ENCODE assay signal across 25 cellular contexts in the genomic region with DNA sequence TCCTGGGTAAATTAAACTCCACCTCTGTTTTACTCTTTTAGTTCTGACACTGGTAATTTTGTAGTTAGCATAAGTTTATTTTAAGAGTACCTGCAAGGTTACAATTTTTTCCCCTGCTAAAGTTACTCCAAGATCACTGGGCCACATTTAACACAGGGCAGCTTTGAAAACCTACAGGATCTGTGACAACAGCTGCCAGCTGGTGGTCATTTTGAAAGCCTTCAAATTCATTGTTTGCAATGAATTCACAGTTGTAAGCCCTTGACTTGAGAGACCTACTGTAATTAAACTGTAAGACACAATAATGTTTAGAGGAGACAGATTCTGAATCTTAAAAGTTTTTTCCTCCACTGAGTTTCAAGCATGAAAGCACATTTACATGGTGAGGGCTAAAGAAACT.
DNase-seq lines count a peak whose midpoint lies in the region; ATAC-seq and TF ChIP-seq lines count a peak whose summit lies in the region.
"Had no signal": no experiment of that assay in that cellular context is flagged by ENCODE, and none has a peak within 500 bp of the region (broad histone marks: within the 10 kb centered on the region; RNA-seq: fewer than 3 reads in every experiment).

No MANE protein-coding gene starts in this region.

- H3K79me2 ChIP-seq in GM23338 (replicated peaks; ENCODE audit: insufficient read depth) (no peaks in the 10 kb centered on the region), mesendoderm (ENCODE audit: control insufficient read depth, insufficient read depth, low read length) (no peaks in the 10 kb centered on the region)

- no peaks in the 10 kb centered on the region for H4K20me1 ChIP-seq in GM23338 (replicated peaks; ENCODE audit: insufficient read depth)
- H4K20me1 ChIP-seq: BLaER1 had no signal

- H3K4me1 ChIP-seq in GM23338 (ENCODE audit: insufficient read depth) (peaks cover 16% of the 10 kb centered on the region; the same call in 1 of the 2 replicates), mesendoderm (ENCODE audit: control insufficient read depth, low read depth, low read length) (peaks cover 3% of the 10 kb centered on the region)
- H3K4me1 ChIP-seq: BLaER1, Caco-2 had no signal

- DNase-seq in G401 (ENCODE audit: low spot score) (peak; percentile 14), GM23338 (ENCODE audit: low spot score) (no peak), NCI-H2227 treated with DMSO at 0.1 percent for 48 hours (lab: John Stamatoyannopoulos, UW) (peak; percentile 23), mesendoderm (peak; percentile 61), HT-29 (ENCODE audit: low spot score) (no peak), A172 (ENCODE audit: low spot score) (no peak)
- DNase-seq: ACHN; Caco-2; CD4-positive, alpha-beta memory T cell; DMS 273 treated with DMSO at 0.1 percent for 48 hours; DMS79 treated with DMSO at 0.1 percent for 48 hours; GM23248; Karpas-422; NCI-H1436 treated with DMSO at 0.1 percent for 48 hours; NCI-H2029 treated with DMSO at 0.1 percent for 48 hours; NCI-H2171 treated with DMSO at 0.1 percent for 48 hours; NCI-H446 treated with DMSO at 0.1 percent for 48 hours; NCI-H526 treated with DMSO at 0.1 percent for 48 hours; SIG-M5; T-cell had no signal

- H3K56ac ChIP-seq in mesendoderm (ENCODE audit: low read length), result no peak overlapping the region

- no peak overlapping the region for H3K18ac ChIP-seq in mesendoderm (ENCODE audit: low read length)

- H3K4me2 ChIP-seq in GM23338 (peak overlapping the region; percentile 19; the same call in 1 of the 2 replicates), mesendoderm (ENCODE audit: low read length) (no peak overlapping the region)
- H3K4me2 ChIP-seq: BLaER1 had no signal

- H3K4me3 ChIP-seq in GM23338 (no peak overlapping the region), mesendoderm (ENCODE audit: low read length) (no peak overlapping the region)
- H3K4me3 ChIP-seq: BLaER1, GM12878, GM23248 had no signal

- H3K9me2 ChIP-seq in GM23338 (ENCODE audit: insufficient read depth), result no peaks in the 10 kb centered on the region

- no peaks in the 10 kb centered on the region for H3K36me3 Mint-ChIP-seq in GM23338 (ENCODE audit: low read depth)

- H2AK5ac ChIP-seq in mesendoderm (ENCODE audit: low read length), result no peak overlapping the region

- no peak overlapping the region for H2BK15ac ChIP-seq in mesendoderm (replicated peaks; ENCODE audit: low read depth)

- H3K23ac ChIP-seq in mesendoderm (ENCODE audit: low read length), result no peak overlapping the region

- H3K27ac ChIP-seq in GM23338 (ENCODE audit: low read depth) (no peak overlapping the region), mesendoderm (ENCODE audit: low read depth, low read length) (no peak overlapping the region)
- H3K27ac ChIP-seq: BLaER1, GM23248 had no signal

- no peak overlapping the region for H2AFZ ChIP-seq in GM23338
- H2AFZ ChIP-seq: GM23248 had no signal

- H3K79me1 ChIP-seq in mesendoderm (ENCODE audit: low read length), result no peaks in the 10 kb centered on the region

- no peak overlapping the region for H3K4me3 Mint-ChIP-seq in GM23338
- H3K4me3 Mint-ChIP-seq: CD4-positive, alpha-beta memory T cell; T-cell had no signal

- H3K9me3 Mint-ChIP-seq in GM23338, result no peaks in the 10 kb centered on the region
- H3K9me3 Mint-ChIP-seq: CD4-positive, alpha-beta memory T cell; T-cell had no signal

- no peak overlapping the region for H3K9ac ChIP-seq in mesendoderm (ENCODE audit: low read length)
- H3K9ac ChIP-seq: BLaER1, GM23248 had no signal

- H3F3A ChIP-seq in GM23338 (replicated peaks; ENCODE audit: low read depth), result no peaks in the 10 kb centered on the region

- H3K27me3 Mint-ChIP-seq in GM23338 (ENCODE audit: insufficient read depth, low read depth, poor library complexity), result peaks cover 1% of the 10 kb centered on the region
- H3K27me3 Mint-ChIP-seq: CD4-positive, alpha-beta memory T cell; T-cell had no signal

- ATAC-seq in GM23338 (peak; percentile 61), HG03159 (IDR thresholded peaks at IDR 0.05; ENCODE audit: unreplicated experiment) (no peak)
- ATAC-seq: GM12878, HCT116, Panc1, T-cell had no signal

- H3K4me1 Mint-ChIP-seq in GM23338, result peaks cover 19% of the 10 kb centered on the region; the same call in 2 of the 3 replicates
- H3K4me1 Mint-ChIP-seq: CD4-positive, alpha-beta memory T cell had no signal

- no peak overlapping the region for H4K8ac ChIP-seq in mesendoderm (ENCODE audit: low read depth, low read length)

- no peaks in the 10 kb centered on the region for H3K27me3 ChIP-seq in GM23338 (ENCODE audit: insufficient read depth)
- H3K27me3 ChIP-seq in mesendoderm (ENCODE audit: insufficient read depth, low read length, poor library complexity), result no peaks in the 10 kb centered on the region
- H3K27me3 ChIP-seq: BLaER1 had no signal

- H4K5ac ChIP-seq in mesendoderm (ENCODE audit: low read length), result no peak overlapping the region

- H2BK120ac ChIP-seq in mesendoderm (ENCODE audit: low read depth, low read length), result no peak overlapping the region

- TF ChIP-seq CTCF in GM23338 (conservative IDR thresholded peaks at IDR 0.05; ENCODE audit: low read depth in 2 of 2), result no peak

- H3K36me3 ChIP-seq in GM23338 (ENCODE audit: insufficient read depth) (no peaks in the 10 kb centered on the region), mesendoderm (ENCODE audit: control insufficient read depth, insufficient read depth, low read length) (no peaks in the 10 kb centered on the region)
- H3K36me3 ChIP-seq: BLaER1 had no signal

- H2BK5ac ChIP-seq in mesendoderm (ENCODE audit: low read length), result no peak overlapping the region

- no peak overlapping the region for H3K4ac ChIP-seq in mesendoderm (ENCODE audit: low read depth, low read length)

- in situ Hi-C loops in G401 (cut with HindIII; ENCODE audit: low sequenced_read_pairs), result no loop called here

- H3K27ac Mint-ChIP-seq in GM23338, result no peak overlapping the region
- H3K27ac Mint-ChIP-seq: CD4-positive, alpha-beta memory T cell; T-cell had no signal

TF ChIP-seq in GM23338, 12 proteins besides CTCF, POLR2A, EP300 and RAD21 (continues in another document):
- TF ChIP-seq NANOG (IDR thresholded peaks at IDR 0.05; ENCODE audit: borderline replicate concordance) (no peak), CREB1 (CRISPR knock-in tag; IDR thresholded peaks at IDR 0.05; ENCODE audit: low read depth) (no peak), ZNF331 (CRISPR knock-in tag; IDR thresholded peaks at IDR 0.05; ENCODE audit: low read depth) (no peak), POLR2AphosphoS5 (IDR thresholded peaks at IDR 0.05; ENCODE audit: low read depth) (no peak)
- TF ChIP-seq, protein P1, sequence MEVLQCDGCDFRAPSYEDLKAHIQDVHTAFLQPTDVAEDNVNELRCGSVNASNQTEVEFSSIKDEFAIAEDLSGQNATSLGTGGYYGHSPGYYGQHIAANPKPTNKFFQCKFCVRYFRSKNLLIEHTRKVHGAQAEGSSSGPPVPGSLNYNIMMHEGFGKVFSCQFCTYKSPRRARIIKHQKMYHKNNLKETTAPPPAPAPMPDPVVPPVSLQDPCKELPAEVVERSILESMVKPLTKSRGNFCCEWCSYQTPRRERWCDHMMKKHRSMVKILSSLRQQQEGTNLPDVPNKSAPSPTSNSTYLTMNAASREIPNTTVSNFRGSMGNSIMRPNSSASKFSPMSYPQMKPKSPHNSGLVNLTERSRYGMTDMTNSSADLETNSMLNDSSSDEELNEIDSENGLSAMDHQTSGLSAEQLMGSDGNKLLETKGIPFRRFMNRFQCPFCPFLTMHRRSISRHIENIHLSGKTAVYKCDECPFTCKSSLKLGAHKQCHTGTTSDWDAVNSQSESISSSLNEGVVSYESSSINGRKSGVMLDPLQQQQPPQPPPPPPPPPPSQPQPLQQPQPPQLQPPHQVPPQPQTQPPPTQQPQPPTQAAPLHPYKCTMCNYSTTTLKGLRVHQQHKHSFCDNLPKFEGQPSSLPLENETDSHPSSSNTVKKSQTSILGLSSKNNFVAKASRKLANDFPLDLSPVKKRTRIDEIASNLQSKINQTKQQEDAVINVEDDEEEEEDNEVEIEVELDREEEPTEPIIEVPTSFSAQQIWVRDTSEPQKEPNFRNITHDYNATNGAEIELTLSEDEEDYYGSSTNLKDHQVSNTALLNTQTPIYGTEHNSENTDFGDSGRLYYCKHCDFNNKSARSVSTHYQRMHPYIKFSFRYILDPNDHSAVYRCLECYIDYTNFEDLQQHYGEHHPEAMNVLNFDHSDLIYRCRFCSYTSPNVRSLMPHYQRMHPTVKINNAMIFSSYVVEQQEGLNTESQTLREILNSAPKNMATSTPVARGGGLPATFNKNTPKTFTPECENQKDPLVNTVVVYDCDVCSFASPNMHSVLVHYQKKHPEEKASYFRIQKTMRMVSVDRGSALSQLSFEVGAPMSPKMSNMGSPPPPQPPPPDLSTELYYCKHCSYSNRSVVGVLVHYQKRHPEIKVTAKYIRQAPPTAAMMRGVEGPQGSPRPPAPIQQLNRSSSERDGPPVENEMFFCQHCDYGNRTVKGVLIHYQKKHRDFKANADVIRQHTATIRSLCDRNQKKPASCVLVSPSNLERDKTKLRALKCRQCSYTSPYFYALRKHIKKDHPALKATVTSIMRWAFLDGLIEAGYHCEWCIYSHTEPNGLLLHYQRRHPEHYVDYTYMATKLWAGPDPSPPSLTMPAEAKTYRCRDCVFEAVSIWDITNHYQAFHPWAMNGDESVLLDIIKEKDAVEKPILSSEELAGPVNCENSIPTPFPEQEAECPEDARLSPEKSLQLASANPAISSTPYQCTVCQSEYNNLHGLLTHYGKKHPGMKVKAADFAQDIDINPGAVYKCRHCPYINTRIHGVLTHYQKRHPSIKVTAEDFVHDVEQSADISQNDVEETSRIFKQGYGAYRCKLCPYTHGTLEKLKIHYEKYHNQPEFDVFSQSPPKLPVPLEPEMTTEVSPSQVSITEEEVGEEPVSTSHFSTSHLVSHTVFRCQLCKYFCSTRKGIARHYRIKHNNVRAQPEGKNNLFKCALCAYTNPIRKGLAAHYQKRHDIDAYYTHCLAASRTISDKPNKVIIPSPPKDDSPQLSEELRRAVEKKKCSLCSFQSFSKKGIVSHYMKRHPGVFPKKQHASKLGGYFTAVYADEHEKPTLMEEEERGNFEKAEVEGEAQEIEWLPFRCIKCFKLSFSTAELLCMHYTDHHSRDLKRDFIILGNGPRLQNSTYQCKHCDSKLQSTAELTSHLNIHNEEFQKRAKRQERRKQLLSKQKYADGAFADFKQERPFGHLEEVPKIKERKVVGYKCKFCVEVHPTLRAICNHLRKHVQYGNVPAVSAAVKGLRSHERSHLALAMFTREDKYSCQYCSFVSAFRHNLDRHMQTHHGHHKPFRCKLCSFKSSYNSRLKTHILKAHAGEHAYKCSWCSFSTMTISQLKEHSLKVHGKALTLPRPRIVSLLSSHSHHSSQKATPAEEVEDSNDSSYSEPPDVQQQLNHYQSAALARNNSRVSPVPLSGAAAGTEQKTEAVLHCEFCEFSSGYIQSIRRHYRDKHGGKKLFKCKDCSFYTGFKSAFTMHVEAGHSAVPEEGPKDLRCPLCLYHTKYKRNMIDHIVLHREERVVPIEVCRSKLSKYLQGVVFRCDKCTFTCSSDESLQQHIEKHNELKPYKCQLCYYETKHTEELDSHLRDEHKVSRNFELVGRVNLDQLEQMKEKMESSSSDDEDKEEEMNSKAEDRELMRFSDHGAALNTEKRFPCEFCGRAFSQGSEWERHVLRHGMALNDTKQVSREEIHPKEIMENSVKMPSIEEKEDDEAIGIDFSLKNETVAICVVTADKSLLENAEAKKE (CRISPR knock-in tag; IDR thresholded peaks at IDR 0.05), result no peak

Comparison
In these comparisons a context has a peak if more than half of its experiments do, and no peak if none do; other contexts are left out.
1. DNase-seq: peak in G401 (single experiment), NCI-H2227 treated with DMSO at 0.1 percent for 48 hours (single experiment) and mesendoderm (single experiment); none in GM23338 (single experiment), HT-29 (single experiment) and A172 (single experiment).